ENCODE assay signal across 8 cellular contexts in the genomic region with DNA sequence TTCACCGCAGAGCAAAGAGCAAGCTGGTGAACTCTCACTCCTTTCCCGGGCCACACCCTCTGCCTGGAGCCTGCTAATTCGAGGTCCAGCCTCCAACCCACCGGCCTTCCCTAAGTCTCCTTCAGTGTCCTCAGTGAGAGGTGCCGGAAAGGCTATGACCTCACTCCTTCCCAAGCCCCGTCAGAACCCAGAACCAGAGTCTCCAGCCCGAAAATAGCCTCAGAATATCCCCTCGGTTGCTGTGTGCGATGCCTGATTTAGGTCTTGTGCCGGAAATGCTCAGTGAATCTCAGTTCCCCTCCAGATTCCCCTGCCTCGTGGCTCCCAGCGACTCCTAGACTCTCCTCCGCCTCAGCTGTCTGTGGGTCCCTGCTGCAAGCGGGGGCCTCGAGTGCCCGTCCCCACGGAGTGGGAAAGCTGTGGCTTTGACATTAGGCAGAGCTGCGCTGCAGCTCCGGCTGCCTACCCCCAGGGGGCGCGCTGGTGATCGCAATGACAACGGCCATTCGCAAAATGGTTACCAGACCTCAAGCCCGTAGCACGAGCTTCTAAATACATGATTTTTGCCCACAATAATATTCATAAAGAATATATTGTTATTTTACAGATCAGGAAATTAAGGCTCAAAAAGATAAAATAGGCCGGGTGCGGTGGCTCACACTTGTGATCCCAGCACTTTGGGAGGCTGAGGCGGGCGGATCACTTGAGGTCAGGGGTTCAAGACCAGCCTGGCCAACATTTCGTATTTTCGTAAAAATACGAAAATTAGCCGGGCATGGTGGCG. TPM values are rescaled to one million over a fixed set of nuclear protein-coding genes. Genes with fewer than 3 reads are reported as not detected.
DNase-seq lines count a peak whose midpoint lies in the region; ATAC-seq, FAIRE-seq and TF ChIP-seq lines count a peak whose summit lies in the region.

No MANE protein-coding gene starts in this region.

- no peak for TF ChIP-seq EP300 in H1 (IDR thresholded peaks at IDR 0.05; ENCODE audit: borderline replicate concordance in 1 of 2, low read depth in 2 of 2, low read length in 2 of 2)

- no peak for TF ChIP-seq POLR2A in H1 (IDR thresholded peaks at IDR 0.05; ENCODE audit: control extremely low read depth in 1 of 2, low read depth in 2 of 2, low read length in 2 of 2)

- H3K56ac ChIP-seq in H1 (replicated peaks; ENCODE audit: insufficient read length, low read depth, low read length): no peak overlapping the region
- peak overlapping the region; percentile 79 for H3K56ac ChIP-seq in mesendoderm (ENCODE audit: low read length)

- H2BK120ac ChIP-seq in H1 (replicated peaks; ENCODE audit: low read depth, low read length) (no peak overlapping the region), mesendoderm (ENCODE audit: low read depth, low read length) (no peak overlapping the region)

- peak; percentile 85 to 98 (median 92) for TF ChIP-seq CTCF in H1 (IDR thresholded peaks at IDR 0.05; ENCODE audit: control extremely low read depth in 1 of 3, insufficient read depth in 1 of 3, low read depth in 1 of 3, low read length in 3 of 3)

- peak overlapping the region; percentile 14 to 71 for H3K4me2 ChIP-seq in H1 (ENCODE audit: insufficient read depth in 1 of 2, low read depth in 2 of 2, low read length in 2 of 2)
- peak overlapping the region; percentile 91 for H3K4me2 ChIP-seq in mesendoderm (ENCODE audit: low read length)

- no peaks in the 10 kb centered on the region for H4K20me1 ChIP-seq in H1 (replicated peaks in 1 of 2; ENCODE audit: control insufficient read depth in 1 of 2, insufficient read depth in 2 of 2, low read length in 2 of 2)

- CTCF ChIA-PET in H1 (lab: Charles Lee; ENCODE audit: partially characterized antibody): interaction anchor here (0.6 to 6.2 kb wide), 26 partner anchors 10 to 227 kb away, joined by 3 to 68 read pairs (median 5); a partner anchor contains a TSS

- H2AFZ ChIP-seq in H1 (ENCODE audit: low read length): peak overlapping the region; percentile 68

- no peak overlapping the region for H3K27ac ChIP-seq in H1 (ENCODE audit: low read depth, low read length)
- no peak overlapping the region for H3K27ac ChIP-seq in mesendoderm (ENCODE audit: low read depth, low read length)

- H4K5ac ChIP-seq in H1 (ENCODE audit: insufficient read length, low read depth, low read length) (no peak overlapping the region), mesendoderm (ENCODE audit: low read length) (no peak overlapping the region)

- H3K36me3 ChIP-seq in H1 (ENCODE audit: control insufficient read depth in 2 of 4, insufficient read depth in 4 of 4, low read length in 3 of 4) (no peaks in the 10 kb centered on the region), mesendoderm (ENCODE audit: control insufficient read depth, insufficient read depth, low read length) (no peaks in the 10 kb centered on the region)

- POLR2A ChIA-PET in H1 (lab: Charles Lee; ENCODE audit: partially characterized antibody): interaction anchor here (0.8 to 1.5 kb wide), 5 partner anchors 10 to 217 kb away, joined by 3 to 5 read pairs (median 3); no protein-coding TSS in a partner anchor

- no peaks in the 10 kb centered on the region for H3K79me1 ChIP-seq in H1 (ENCODE audit: low read depth, low read length)
- no peaks in the 10 kb centered on the region for H3K79me1 ChIP-seq in mesendoderm (ENCODE audit: low read length)

- H2AK5ac ChIP-seq in H1 (ENCODE audit: low read depth, low read length) (no peak overlapping the region), mesendoderm (ENCODE audit: low read length) (no peak overlapping the region)

- no peak for ATAC-seq in GM21786 (IDR thresholded peaks at IDR 0.05; ENCODE audit: unreplicated experiment)

- H3K4me1 ChIP-seq in H1 (replicated peaks in 1 of 4; ENCODE audit: control insufficient read depth in 3 of 4, insufficient read depth in 4 of 4, low read length in 3 of 4) (peaks cover 0 to 3% (median under 1%) of the 10 kb centered on the region in 4 experiments; a peak in 4 of 7 replicates), mesendoderm (ENCODE audit: control insufficient read depth, low read depth, low read length) (no peaks in the 10 kb centered on the region)

- H3K14ac ChIP-seq in H1 (ENCODE audit: insufficient read length): no peak overlapping the region

- no peak overlapping the region for H2BK12ac ChIP-seq in H1 (ENCODE audit: low read depth, low read length)

- H2BK5ac ChIP-seq in H1 (ENCODE audit: low read depth, low read length) (no peak overlapping the region), mesendoderm (ENCODE audit: low read length) (no peak overlapping the region)

- H3K23me2 ChIP-seq in H1 (ENCODE audit: low read depth, low read length): peaks cover 3% of the 10 kb centered on the region; the same call in 1 of the 2 replicates

- TF ChIP-seq RAD21 in H1 (IDR thresholded peaks at IDR 0.05 in 1 of 2, conservative IDR thresholded peaks at IDR 0.05 in 1 of 2; ENCODE audit: low read depth in 2 of 2, low read length in 2 of 2): peak; percentile 49 to 64

- peak overlapping the region; percentile 2 to 53 (median 43); a peak in 7 of 8 replicates for H3K4me3 ChIP-seq in H1 (ENCODE audit: extremely low read depth in 1 of 4, insufficient read depth in 2 of 4, low read depth in 3 of 4, low read length in 4 of 4)
- H3K4me3 ChIP-seq in mesendoderm (ENCODE audit: low read length): no peak overlapping the region

- 0 out of 2 replicates have a peak overlapping the region, but pooled peaks have one; percentile 73 for H4K8ac ChIP-seq in H1 (ENCODE audit: extremely low read depth, insufficient read depth, low read length)
- no peak overlapping the region for H4K8ac ChIP-seq in mesendoderm (ENCODE audit: low read depth, low read length)

- FAIRE-seq in H1 (lab: Jason Lieb, UNC): no peak

- H3K23ac ChIP-seq in H1 (ENCODE audit: insufficient read length) (no peak overlapping the region), mesendoderm (ENCODE audit: low read length) (peak overlapping the region; percentile 30)

- H3K18ac ChIP-seq in H1 (ENCODE audit: extremely low read depth, low read length) (no peak overlapping the region), mesendoderm (ENCODE audit: low read length) (no peak overlapping the region)

- DNase-seq in SKM-1 treated with dmso at 0.1 percent for 144 hours (lab: John Stamatoyannopoulos, UW; ENCODE audit: unreplicated experiment): peak; percentile 39
- DNase-seq in SKM-1 (lab: John Stamatoyannopoulos, UW; ENCODE audit: unreplicated experiment): no peak
- peak; percentile 38 for DNase-seq in NCI-H510A (lab: John Stamatoyannopoulos, UW)
- DNase-seq in activated CD8-positive, alpha-beta memory T cell treated with anti-CD3 and anti-CD28 coated beads for 4 hours (ENCODE audit: low read depth in 2 of 2): peak; percentile 33 to 46
- DNase-seq in H1 (ENCODE audit: low read depth in 1 of 2, low spot score in 2 of 2): peak in 1 of 2 experiments; percentile 87
- peak; percentile 79 for DNase-seq in mesendoderm
- DNase-seq in stimulated activated CD8-positive, alpha-beta memory T cell treated with anti-CD3 and anti-CD28 coated beads, Interleukin-15, amount 100 ng/mL, for 1 hour (ENCODE audit: low read depth): peak; percentile 49

- 33% methylated on average over 35 of the region's 35 CpGs; no CpG with 5 or more reads in 1 of the 2 experiments for WGBS in H1 (ENCODE audit: extremely low coverage in 1 of 2, insufficient coverage in 1 of 2, insufficient read length in 1 of 2, insufficient replicate concordance in 2 of 2, low coverage in 1 of 2, low lambda C conversion rate in 2 of 2, missing lambda C conversion rate in 1 of 2), 2 experiments
- WGBS in mesendoderm (ENCODE audit: extremely low coverage, insufficient coverage, low lambda C conversion rate): no CpG with 5 or more reads among the region's 35 CpGs

- H3K79me2 ChIP-seq in H1 (ENCODE audit: control insufficient read depth in 1 of 2, insufficient read depth in 2 of 2, low read length in 2 of 2) (no peaks in the 10 kb centered on the region), mesendoderm (ENCODE audit: control insufficient read depth, insufficient read depth, low read length) (no peaks in the 10 kb centered on the region)

- H3K27me3 ChIP-seq in H1 (replicated peaks in 1 of 4; ENCODE audit: control insufficient read depth in 3 of 4, extremely low read depth in 1 of 4, insufficient read depth in 3 of 4, low read length in 3 of 4): peaks cover 0 to 9% (median 3%) of the 10 kb centered on the region in 4 experiments; a peak in 3 of 7 replicates
- H3K27me3 ChIP-seq in mesendoderm (ENCODE audit: insufficient read depth, low read length, poor library complexity): peaks cover 3% of the 10 kb centered on the region

- no peak overlapping the region for H3K4ac ChIP-seq in H1 (replicated peaks; ENCODE audit: insufficient read length, low read depth, low read length)
- H3K4ac ChIP-seq in mesendoderm (ENCODE audit: low read depth, low read length): no peak overlapping the region

- no peak overlapping the region for H4K91ac ChIP-seq in H1 (replicated peaks; ENCODE audit: insufficient read length, low read length)

- H2BK15ac ChIP-seq in H1 (ENCODE audit: low read length) (no peak overlapping the region), mesendoderm (replicated peaks; ENCODE audit: low read depth) (no peak overlapping the region)

- H3K9ac ChIP-seq in H1 (replicated peaks in 1 of 4; ENCODE audit: extremely low read depth in 1 of 4, low read depth in 3 of 4, low read length in 3 of 4): peak overlapping the region in 1 of 4 experiments; percentile 1; a peak in 1 of 7 replicates
- H3K9ac ChIP-seq in mesendoderm (ENCODE audit: low read length): peak overlapping the region; percentile 57

- no peaks in the 10 kb centered on the region for H3K9me3 ChIP-seq in H1 (ENCODE audit: insufficient read depth in 2 of 2, low read depth in 1 of 2, low read length in 1 of 2)

- H2BK20ac ChIP-seq in H1 (ENCODE audit: low read length): no peak overlapping the region

RNA-seq across cellular contexts. Expression of a gene that starts 4.2 kb away (rescaled TPM):
- total RNA-seq in H1 (2021; fragmentation: NEBNext Ultra II Directional; extraction: Animal tissue kit (Norgen Biotek cat#: 25700)): not detected in 2 replicates
- not detected in 2 replicates for polyA plus RNA-seq in H1 (2011; rRNA removed)
- not detected for polyA plus RNA-seq in H1 (2011; cell fraction: cytosol; rRNA removed)
- polyA plus RNA-seq in H1 (2011; cell fraction: nucleus; rRNA removed): 0.03 TPM
- polyA plus RNA-seq in H1 (2012, experiment 1 of 2): 0.05 TPM in 1 of 4 replicates, not detected in the others
- polyA plus RNA-seq in H1 (2012, experiment 2 of 2): not detected
- polyA plus RNA-seq in H1 (2013, experiment 1 of 2): not detected
- polyA plus RNA-seq in H1 (2013, experiment 2 of 2): 0.02 TPM
- 0.20 TPM in 1 of 2 replicates, not detected in the other for polyA minus RNA-seq in H1 (2011; rRNA and poly(A)+ RNA removed)
- not detected for polyA minus RNA-seq in H1 (2011; cell fraction: cytosol; rRNA and poly(A)+ RNA removed)
- not detected for polyA minus RNA-seq in H1 (2011; cell fraction: nucleus; rRNA and poly(A)+ RNA removed)
- 0.04 TPM for polyA plus RNA-seq in mesendoderm (2013, experiment 1 of 2)
- polyA plus RNA-seq in mesendoderm (2013, experiment 2 of 2): 0.03 TPM

RNA-seq across cellular contexts. Expression of a gene that starts 46.6 kb away (rescaled TPM):
- total RNA-seq in H1 (2021; fragmentation: NEBNext Ultra II Directional; extraction: Animal tissue kit (Norgen Biotek cat#: 25700)): 0.21 and 0.54 TPM in 2 replicates
- 2.4 TPM in 2 replicates for polyA plus RNA-seq in H1 (2011; rRNA removed)
- polyA plus RNA-seq in H1 (2011; cell fraction: cytosol; rRNA removed): 2.1 TPM
- 2.4 TPM for polyA plus RNA-seq in H1 (2011; cell fraction: nucleus; rRNA removed)
- 1.1 to 2.4 TPM (median 2.0 TPM) in 4 replicates for polyA plus RNA-seq in H1 (2012, experiment 1 of 2)
- polyA plus RNA-seq in H1 (2012, experiment 2 of 2): 2.1 TPM
- 0.49 TPM for polyA plus RNA-seq in H1 (2013, experiment 1 of 2)
- 0.61 TPM for polyA plus RNA-seq in H1 (2013, experiment 2 of 2)
- polyA minus RNA-seq in H1 (2011; rRNA and poly(A)+ RNA removed): 0.63 and 1.2 TPM in 2 replicates
- polyA minus RNA-seq in H1 (2011; cell fraction: cytosol; rRNA and poly(A)+ RNA removed): 1.5 TPM
- polyA minus RNA-seq in H1 (2011; cell fraction: nucleus; rRNA and poly(A)+ RNA removed): 0.60 TPM
- 0.28 TPM for polyA plus RNA-seq in mesendoderm (2013, experiment 1 of 2)
- polyA plus RNA-seq in mesendoderm (2013, experiment 2 of 2): 0.27 TPM
